In the genomic region with DNA sequence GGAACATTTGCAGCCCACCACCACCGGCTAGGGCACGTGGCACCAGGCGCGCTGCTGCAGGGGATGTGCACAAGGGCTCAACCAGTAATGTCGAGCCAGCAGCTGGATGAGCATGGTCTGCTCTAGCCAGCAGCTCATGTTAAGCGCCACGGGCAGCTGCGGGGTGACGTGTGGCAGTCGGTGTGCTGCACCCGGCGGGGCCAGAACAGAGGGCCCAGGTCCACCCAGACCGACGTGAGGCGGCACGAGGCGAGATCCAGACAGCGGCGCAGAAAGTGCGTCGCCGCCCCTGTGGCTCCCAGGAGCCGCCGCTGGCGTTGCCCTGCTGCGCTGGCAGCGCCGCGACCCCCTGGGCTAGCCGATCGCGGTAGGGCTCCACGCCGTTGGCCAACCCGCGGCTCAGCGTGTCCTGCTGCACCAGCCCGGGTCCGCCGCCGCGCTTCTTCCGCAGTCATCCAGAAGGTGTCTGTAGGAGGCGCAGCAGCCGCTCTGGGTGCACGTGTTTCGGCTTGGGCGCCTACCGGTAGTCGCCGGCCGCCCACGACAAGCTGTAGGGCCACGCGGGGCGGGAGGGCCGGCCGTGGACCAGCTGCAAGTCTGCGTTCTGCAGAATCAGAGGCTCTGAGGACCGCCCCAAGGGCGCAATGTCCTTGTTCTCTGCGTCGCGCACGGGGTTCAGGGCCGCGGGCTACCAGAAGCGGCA, we compare ENCODE assay signal across 1 cellular context.
TF ChIP-seq lines count a peak whose summit lies in the region.

No MANE protein-coding gene starts in this region.

TF ChIP-seq in neural cell, 6 proteins besides CTCF, POLR2A, EP300 and RAD21 (continued from another document):
- TF ChIP-seq REST (IDR thresholded peaks at IDR 0.05; ENCODE audit: borderline replicate concordance) (no peak), POLR2AphosphoS5 (IDR thresholded peaks at IDR 0.05) (no peak)
